Comparison of ENCODE assay signal across 1 cellular context in genomic region chr12:22544038-22544979, GRCh38.
TF ChIP-seq lines count a peak whose summit lies in the region.

Gene C2CD5, minus strand, starts transcription at chr12:22544542. Its CDS starts 392 bp downstream, at chr12:22544150.

TF ChIP-seq in K562, 482 proteins besides CTCF, POLR2A, EP300 and RAD21 (continued from another document and continues in another):
- TF ChIP-seq ZNF318 (IDR thresholded peaks at IDR 0.05; ENCODE audit: borderline replicate concordance in 1 of 2, low read depth in 1 of 2) (no peak), RHOXF2B (CRISPR knock-in tag; conservative IDR thresholded peaks at IDR 0.05) (no peak), CHD1 (IDR thresholded peaks at IDR 0.05; ENCODE audit: low read length) (no peak), ZNF12 (CRISPR knock-in tag; IDR thresholded peaks at IDR 0.05) (no peak), ETS1 (conservative IDR thresholded peaks at IDR 0.05; ENCODE audit: control insufficient read depth, low read depth, low read length) (peak; percentile 43; the same call in 1 of the 2 replicates), CSDE1 (IDR thresholded peaks at IDR 0.05) (no peak), ZHX1 (conservative IDR thresholded peaks at IDR 0.05; ENCODE audit: low read length) (no peak; the same call in 1 of the 2 replicates), ZNF175 (CRISPR knock-in tag; IDR thresholded peaks at IDR 0.05; ENCODE audit: low read depth) (no peak), ZNF785 (CRISPR knock-in tag; IDR thresholded peaks at IDR 0.05) (no peak), EP400 (IDR thresholded peaks at IDR 0.05) (peak; percentile 98), STAT5A (IDR thresholded peaks at IDR 0.05; ENCODE audit: borderline replicate concordance, low read length) (no peak), RBM34 (IDR thresholded peaks at IDR 0.05; ENCODE audit: borderline replicate concordance, insufficient read depth, low read length) (no peak), ZBTB9 (CRISPR knock-in tag; IDR thresholded peaks at IDR 0.05) (no peak), ZBTB34 (CRISPR knock-in tag; IDR thresholded peaks at IDR 0.05) (no peak), ZNF408 (CRISPR knock-in tag; IDR thresholded peaks at IDR 0.05; ENCODE audit: low read depth) (no peak), BCL6 (CRISPR knock-in tag; IDR thresholded peaks at IDR 0.05) (no peak), CTCFL (IDR thresholded peaks at IDR 0.05; ENCODE audit: borderline replicate concordance, insufficient read depth, low read depth, low read length, poor library complexity, severe bottlenecking) (peak; percentile 26), ZEB2 (IDR thresholded peaks at IDR 0.05) (peak; percentile 46), MEF2D (tag; conservative IDR thresholded peaks at IDR 0.05; ENCODE audit: low read depth) (no peak), HDAC1 (IDR thresholded peaks at IDR 0.05) (peak in 1 of 2 experiments; percentile 65; a peak in 2 of 4 replicates), MCM5 (IDR thresholded peaks at IDR 0.05; ENCODE audit: low read depth) (no peak), MXD1 (CRISPR knock-in tag; IDR thresholded peaks at IDR 0.05; ENCODE audit: borderline replicate concordance, poor library complexity, severe bottlenecking) (no peak), L3MBTL2 (IDR thresholded peaks at IDR 0.05) (peak; percentile 95), NFRKB (IDR thresholded peaks at IDR 0.05; ENCODE audit: low read depth) (peak; percentile 96), DIDO1 (tag; IDR thresholded peaks at IDR 0.05; ENCODE audit: low read depth) (no peak), BACH1 (tag; IDR thresholded peaks at IDR 0.05) (no peak), SNRNP70 (optimal IDR thresholded peaks at IDR 0.05; ENCODE audit: low read depth, low read length) (no peak), RBM14 (IDR thresholded peaks at IDR 0.05; ENCODE audit: borderline replicate concordance, insufficient read depth, low read depth, low read length) (no peak), ZNF395 (CRISPR knock-in tag; IDR thresholded peaks at IDR 0.05) (0 out of 2 replicates have a peak, but pooled peaks have one; percentile 57), GTF3C2 (IDR thresholded peaks at IDR 0.05; ENCODE audit: borderline replicate concordance, extremely low read depth, insufficient read length) (no peak), KAT2B (IDR thresholded peaks at IDR 0.05; ENCODE audit: low read depth, low read length) (no peak), ZNF431 (CRISPR knock-in tag; IDR thresholded peaks at IDR 0.05) (no peak), FOXK2 (conservative IDR thresholded peaks at IDR 0.05 in 1 of 2, IDR thresholded peaks at IDR 0.05 in 1 of 2; ENCODE audit: low read depth in 2 of 2) (peak; percentile 42 to 77; a peak in 3 of 4 replicates), RBM39 (optimal IDR thresholded peaks at IDR 0.05; ENCODE audit: low read depth, low read length) (no peak)
